Comparison of ENCODE assay signal across 23 cellular contexts in the genomic region with DNA sequence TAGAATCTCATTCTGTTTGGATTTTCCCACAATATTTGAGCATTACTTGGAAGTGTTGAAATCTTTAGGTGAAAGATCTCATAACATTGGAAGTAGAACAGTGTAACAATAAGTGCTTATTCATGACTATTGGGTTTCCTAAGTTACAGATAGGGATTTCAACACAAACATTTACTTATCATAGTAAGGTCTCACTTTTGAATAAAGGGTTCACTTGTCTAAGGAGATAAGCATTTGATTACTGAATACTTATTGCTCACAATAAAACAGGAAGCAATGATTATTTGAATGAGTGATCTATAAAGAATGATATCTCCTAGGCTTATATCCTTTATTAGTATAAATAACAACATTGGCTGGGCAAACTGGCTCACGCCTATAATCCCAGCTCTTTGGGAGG. TPM values are rescaled to one million over a fixed set of nuclear protein-coding genes. Genes with fewer than 3 reads are reported as not detected.
DNase-seq lines count a peak whose midpoint lies in the region; FAIRE-seq and TF ChIP-seq lines count a peak whose summit lies in the region.
"Had no signal": no experiment of that assay in that cellular context is flagged by ENCODE, and none has a peak within 500 bp of the region (broad histone marks: within the 10 kb centered on the region; RNA-seq: fewer than 3 reads in every experiment).

No MANE protein-coding gene starts in this region.

- H3F3A ChIP-seq in PC-9 (ENCODE audit: insufficient read depth, low read depth), result peaks cover 3% of the 10 kb centered on the region; the same call in 1 of the 2 replicates

- POLR2A ChIA-PET in PC-9 (lab: Charles Lee; ENCODE audit: unreplicated experiment), result no interaction called here
- POLR2A ChIA-PET in endothelial cell of umbilical vein (lab: Charles Lee), result no interaction called here

- no peak overlapping the region for H3K4me3 ChIP-seq in PC-9
- no peak overlapping the region for H3K4me3 ChIP-seq in endothelial cell of umbilical vein (replicated peaks in 1 of 3; ENCODE audit: insufficient read depth in 1 of 3, low read depth in 1 of 3, low read length in 3 of 3)
- H3K4me3 ChIP-seq: GM23338 had no signal

- no peaks in the 10 kb centered on the region for H3K9me3 ChIP-seq in PC-9 (ENCODE audit: insufficient read depth, low read depth)
- no peaks in the 10 kb centered on the region for H3K9me3 ChIP-seq in endothelial cell of umbilical vein (replicated peaks; ENCODE audit: control insufficient read depth, insufficient read depth, low read length)
- H3K9me3 ChIP-seq: BE2C, Caco-2 had no signal

- dilution Hi-C loops in endothelial cell of umbilical vein (cut with MboI; ENCODE audit: extremely low pct_ligation_motif_present, low sequenced_read_pairs), result no loop called here

- H4K20me1 ChIP-seq in PC-9 (ENCODE audit: insufficient read depth) (no peaks in the 10 kb centered on the region), endothelial cell of umbilical vein (replicated peaks; ENCODE audit: control insufficient read depth, extremely low read depth, insufficient read depth, low read length) (no peaks in the 10 kb centered on the region)

- H2AFZ ChIP-seq in PC-9 (no peak overlapping the region; the same call in 1 of the 2 replicates), endothelial cell of umbilical vein (ENCODE audit: low read depth, low read length) (no peak overlapping the region)
- H2AFZ ChIP-seq: GM23338 had no signal

- DNase-seq in ELR (ENCODE audit: low read depth) (peak; percentile 22), PC-9 (peak in 1 of 2 experiments; percentile 88), endothelial cell of umbilical vein (ENCODE audit: low read depth, low spot score) (no peak), H4 (ENCODE audit: low spot score) (no peak), NCI-H1092 treated with DMSO at 0.1 percent for 48 hours (lab: John Stamatoyannopoulos, UW) (no peak), NCI-H2081 (lab: John Stamatoyannopoulos, UW) (no peak)
- DNase-seq: ACHN; BE2C; C1 segment of cervical spinal cord; Caco-2; CD4-positive, CD25-positive, alpha-beta regulatory T cell; CD8-positive, alpha-beta memory T cell; GDM1; H7; HFFc6 had no signal

- H3K36me3 ChIP-seq in PC-9 (ENCODE audit: low read depth), result no peaks in the 10 kb centered on the region
- no peaks in the 10 kb centered on the region for H3K36me3 ChIP-seq in endothelial cell of umbilical vein (ENCODE audit: control insufficient read depth in 2 of 2, extremely low read depth in 1 of 2, insufficient read depth in 2 of 2, low read length in 2 of 2)
- H3K36me3 ChIP-seq: BE2C had no signal

- H3K4me2 ChIP-seq in PC-9 (no peak overlapping the region), endothelial cell of umbilical vein (ENCODE audit: insufficient read depth, low read length) (no peak overlapping the region)
- H3K4me2 ChIP-seq: GM23338 had no signal

- H3K79me2 ChIP-seq in PC-9 (ENCODE audit: low read depth), result no peaks in the 10 kb centered on the region
- no peaks in the 10 kb centered on the region for H3K79me2 ChIP-seq in endothelial cell of umbilical vein (ENCODE audit: control insufficient read depth, insufficient read depth, low read length)

- no peak for FAIRE-seq in endothelial cell of umbilical vein (lab: Jason Lieb, UNC)
- FAIRE-seq: A204.1, D721Med, GM12892, GM18507 had no signal

- intact Hi-C loops in PC-9 (cut with micrococcal nuclease; ENCODE audit: unreplicated experiment), result no loop called here
- intact Hi-C loops in endothelial cell of umbilical vein (cut with micrococcal nuclease), result no loop called here

- no peaks in the 10 kb centered on the region for H3K9me2 ChIP-seq in PC-9 (ENCODE audit: insufficient read depth)

- no peak overlapping the region for H3K9ac ChIP-seq in endothelial cell of umbilical vein (replicated peaks; ENCODE audit: extremely low read depth, insufficient read depth, low read length)

- TF ChIP-seq POLR2A in endothelial cell of umbilical vein (IDR thresholded peaks at IDR 0.05; ENCODE audit: low read depth, low read length), result no peak

- H3K27ac ChIP-seq in PC-9, result 0 out of 2 replicates have a peak overlapping the region, but pooled peaks have one; percentile 8
- no peak overlapping the region for H3K27ac ChIP-seq in endothelial cell of umbilical vein (ENCODE audit: insufficient read depth, low read depth, low read length)
- H3K27ac ChIP-seq: HL-60 had no signal

- H3K4me1 ChIP-seq in PC-9 (replicated peaks; ENCODE audit: insufficient read depth) (peaks cover 7% of the 10 kb centered on the region; the same call in 1 of the 2 replicates), endothelial cell of umbilical vein (ENCODE audit: control insufficient read depth, extremely low read depth, insufficient read depth, low read length) (peaks cover 2% of the 10 kb centered on the region)
- H3K4me1 ChIP-seq: BE2C, Caco-2 had no signal

- no peaks in the 10 kb centered on the region for H3K9me1 ChIP-seq in endothelial cell of umbilical vein (replicated peaks; ENCODE audit: control insufficient read depth, extremely low read depth, insufficient read depth, low read length)

- TF ChIP-seq CTCF in PC-9 (conservative IDR thresholded peaks at IDR 0.05) (no peak), endothelial cell of umbilical vein (IDR thresholded peaks at IDR 0.05; ENCODE audit: extremely low read depth in 1 of 2, insufficient read depth in 1 of 2, low read depth in 1 of 2, low read length in 2 of 2) (no peak)

- CTCF ChIA-PET in PC-9 (lab: Charles Lee), result no interaction called here
- CTCF ChIA-PET in endothelial cell of umbilical vein (lab: Charles Lee), result no interaction called here

- H3K27me3 ChIP-seq in PC-9 (ENCODE audit: insufficient read depth, low read depth), result no peaks in the 10 kb centered on the region
- H3K27me3 ChIP-seq in endothelial cell of umbilical vein (ENCODE audit: control insufficient read depth in 2 of 2, insufficient read depth in 2 of 2, low read length in 2 of 2), result no peaks in the 10 kb centered on the region
- H3K27me3 ChIP-seq: BE2C had no signal

- BruUV-seq in PC-9 (replicated peaks; lab: Mats Ljungman, UMichigan) (no TSS peak), endothelial cell of umbilical vein (replicated peaks; lab: Mats Ljungman, UMichigan) (no TSS peak)

RNA-seq across cellular contexts. Expression of gene DDX43, which starts 14.8 kb away (rescaled TPM):
- 3.1 and 5.0 TPM in 2 replicates for total RNA-seq in PC-9 (2021)
- 0.92 and 0.95 TPM in 2 replicates for total RNA-seq in endothelial cell of umbilical vein
- 1.2 TPM in 2 replicates for polyA plus RNA-seq in endothelial cell of umbilical vein
- 0.83 and 1.0 TPM in 2 replicates for polyA plus RNA-seq in endothelial cell of umbilical vein (2011; cell fraction: cytosol; rRNA removed)
- 3.0 and 3.2 TPM in 2 replicates for polyA plus RNA-seq in endothelial cell of umbilical vein (2011; cell fraction: nucleus; rRNA removed)
- 1.5 and 1.9 TPM in 2 replicates for polyA plus RNA-seq in endothelial cell of umbilical vein (2012)
- polyA minus RNA-seq in endothelial cell of umbilical vein, result 1.5 and 2.6 TPM in 2 replicates
- not detected for polyA minus RNA-seq in endothelial cell of umbilical vein (2011; cell fraction: cytosol; rRNA and poly(A)+ RNA removed)
- 1.9 and 2.5 TPM in 2 replicates for polyA minus RNA-seq in endothelial cell of umbilical vein (2011; cell fraction: nucleus; rRNA and poly(A)+ RNA removed)
- total RNA-seq in H4 (2014; rRNA removed; shearing (Covaris generic)), result not detected in 2 replicates
- total RNA-seq: Caco-2, HFFc6, HT1080 had no signal

RNA-seq across cellular contexts. Expression of gene OOEP, which starts 39.7 kb away (rescaled TPM):
- total RNA-seq in PC-9 (2021) (10.9 and 12.2 TPM in 2 replicates), endothelial cell of umbilical vein (not detected in 2 replicates)
- 0.19 and 0.21 TPM in 2 replicates for polyA plus RNA-seq in endothelial cell of umbilical vein
- polyA plus RNA-seq in endothelial cell of umbilical vein (2011; cell fraction: cytosol; rRNA removed), result 0.07 and 0.14 TPM in 2 replicates
- polyA plus RNA-seq in endothelial cell of umbilical vein (2011; cell fraction: nucleus; rRNA removed), result not detected in 2 replicates
- polyA plus RNA-seq in endothelial cell of umbilical vein (2012), result not detected in 2 replicates
- polyA minus RNA-seq in endothelial cell of umbilical vein, result not detected in 2 replicates
- polyA minus RNA-seq in endothelial cell of umbilical vein (2011; cell fraction: cytosol; rRNA and poly(A)+ RNA removed), result not detected
- 0.48 TPM in 1 of 2 replicates, not detected in the other for polyA minus RNA-seq in endothelial cell of umbilical vein (2011; cell fraction: nucleus; rRNA and poly(A)+ RNA removed)
- total RNA-seq in H4 (2014; rRNA removed; shearing (Covaris generic)), result not detected in 2 replicates
- total RNA-seq: Caco-2, GM23338, H7, HFFc6, HT1080 had no signal
- polyA plus RNA-seq: CD8-positive, alpha-beta memory T cell had no signal

RNA-seq across cellular contexts. Expression of gene CGAS, which starts 42.7 kb away (rescaled TPM):
- total RNA-seq in PC-9 (2021), result 25.5 and 26.1 TPM in 2 replicates
- total RNA-seq in endothelial cell of umbilical vein, result 7.3 and 7.4 TPM in 2 replicates
- 1.6 and 1.9 TPM in 2 replicates for polyA plus RNA-seq in endothelial cell of umbilical vein
- polyA plus RNA-seq in endothelial cell of umbilical vein (2011; cell fraction: cytosol; rRNA removed), result 1.4 and 1.7 TPM in 2 replicates
- 1.5 and 2.2 TPM in 2 replicates for polyA plus RNA-seq in endothelial cell of umbilical vein (2011; cell fraction: nucleus; rRNA removed)
- 1.4 and 2.3 TPM in 2 replicates for polyA plus RNA-seq in endothelial cell of umbilical vein (2012)
- 1.5 and 2.0 TPM in 2 replicates for polyA minus RNA-seq in endothelial cell of umbilical vein
- polyA minus RNA-seq in endothelial cell of umbilical vein (2011; cell fraction: cytosol; rRNA and poly(A)+ RNA removed), result 15.2 TPM
- 1.7 and 3.4 TPM in 2 replicates for polyA minus RNA-seq in endothelial cell of umbilical vein (2011; cell fraction: nucleus; rRNA and poly(A)+ RNA removed)
- not detected in 2 replicates for total RNA-seq in H4 (2014; rRNA removed; shearing (Covaris generic))

RNA-seq across cellular contexts. Expression of gene KHDC3L, which starts 46.9 kb away (rescaled TPM):
- total RNA-seq in PC-9 (2021), result not detected in 2 replicates
- not detected in 2 replicates for total RNA-seq in endothelial cell of umbilical vein
- polyA plus RNA-seq in endothelial cell of umbilical vein, result not detected in 2 replicates
- not detected in 2 replicates for polyA plus RNA-seq in endothelial cell of umbilical vein (2011; cell fraction: cytosol; rRNA removed)
- not detected in 2 replicates for polyA plus RNA-seq in endothelial cell of umbilical vein (2011; cell fraction: nucleus; rRNA removed)
- not detected in 2 replicates for polyA plus RNA-seq in endothelial cell of umbilical vein (2012)
- polyA minus RNA-seq in endothelial cell of umbilical vein, result not detected in 2 replicates
- polyA minus RNA-seq in endothelial cell of umbilical vein (2011; cell fraction: cytosol; rRNA and poly(A)+ RNA removed), result not detected
- polyA minus RNA-seq in endothelial cell of umbilical vein (2011; cell fraction: nucleus; rRNA and poly(A)+ RNA removed), result not detected in 2 replicates
- total RNA-seq in H4 (2014; rRNA removed; shearing (Covaris generic)), result not detected in 2 replicates
- total RNA-seq: Caco-2; CD4-positive, CD25-positive, alpha-beta regulatory T cell; CD8-positive, alpha-beta memory T cell; GM23338; HFFc6; HT1080 had no signal
- polyA plus RNA-seq: CD4-positive, CD25-positive, alpha-beta regulatory T cell; CD8-positive, alpha-beta memory T cell; GM23338; IgD-negative memory B cell had no signal

RNA-seq across cellular contexts. Expression of gene MTO1, which starts 52.1 kb away (rescaled TPM):
- total RNA-seq in PC-9 (2021) (27.2 and 29.3 TPM in 2 replicates), endothelial cell of umbilical vein (24.8 and 25.1 TPM in 2 replicates)
- 10.7 and 12.6 TPM in 2 replicates for polyA plus RNA-seq in endothelial cell of umbilical vein
- polyA plus RNA-seq in endothelial cell of umbilical vein (2011; cell fraction: cytosol; rRNA removed), result 10.1 and 10.8 TPM in 2 replicates
- 34.5 and 36.5 TPM in 2 replicates for polyA plus RNA-seq in endothelial cell of umbilical vein (2011; cell fraction: nucleus; rRNA removed)
- polyA plus RNA-seq in endothelial cell of umbilical vein (2012), result 12.2 and 17.0 TPM in 2 replicates
- 17.6 and 20.4 TPM in 2 replicates for polyA minus RNA-seq in endothelial cell of umbilical vein
- polyA minus RNA-seq in endothelial cell of umbilical vein (2011; cell fraction: cytosol; rRNA and poly(A)+ RNA removed), result 21.8 TPM
- polyA minus RNA-seq in endothelial cell of umbilical vein (2011; cell fraction: nucleus; rRNA and poly(A)+ RNA removed), result 23.9 and 24.9 TPM in 2 replicates
- 17.0 and 17.4 TPM in 2 replicates for total RNA-seq in H4 (2014; rRNA removed; shearing (Covaris generic))
